Comparison of ENCODE assay signal across 26 cellular contexts in the genomic region with DNA sequence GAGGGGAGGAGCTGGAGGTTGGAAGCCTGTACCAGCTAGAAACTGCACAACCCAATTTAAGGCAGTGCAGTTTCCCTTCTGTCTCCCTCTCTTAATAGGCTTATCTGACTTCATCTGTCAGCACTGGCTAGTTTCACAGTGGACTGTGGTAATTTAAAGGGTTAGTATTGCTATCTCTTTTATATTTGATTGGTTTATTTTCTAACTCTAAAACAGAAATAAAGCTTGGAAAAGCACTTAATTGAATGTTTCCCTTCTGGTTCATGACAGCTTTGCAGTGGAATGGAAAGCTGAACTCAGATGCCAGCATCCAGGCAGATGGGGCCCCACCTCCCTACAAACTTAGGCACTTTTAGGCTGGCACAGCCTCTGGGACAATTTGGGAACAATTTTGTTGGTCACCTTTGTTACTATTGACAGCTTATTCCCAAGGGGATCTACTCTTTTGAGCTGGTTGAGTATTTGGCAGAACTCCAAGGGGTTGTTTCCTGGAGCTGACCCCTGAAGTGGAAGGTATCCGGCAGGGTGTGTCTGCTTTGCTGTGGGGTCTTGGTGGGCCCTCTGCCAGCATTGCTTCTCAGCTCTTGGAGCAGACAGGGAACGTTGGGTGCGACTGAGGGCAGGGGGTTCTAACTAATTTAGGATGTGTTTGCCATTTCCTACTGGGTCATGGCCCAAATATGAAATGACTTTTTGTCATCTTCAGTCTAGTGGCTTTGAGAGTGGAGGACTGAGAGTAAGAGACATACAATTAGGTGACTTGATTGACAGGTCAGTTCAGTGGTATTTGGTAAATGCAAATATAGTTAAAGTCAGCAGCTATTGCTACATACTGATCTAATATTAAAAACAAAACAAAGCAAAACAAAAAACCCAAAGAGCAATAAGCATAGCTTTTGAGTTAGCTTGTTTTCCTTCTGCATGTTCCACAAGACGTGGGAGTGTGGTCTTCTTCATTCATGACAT. TPM values are rescaled to one million over a fixed set of nuclear protein-coding genes. Genes with fewer than 3 reads are reported as not detected.
A peak's percentile ranks its signal among the peaks of the same experiment; 100 is the strongest.
DNase-seq lines count a peak whose midpoint lies in the region; ATAC-seq, FAIRE-seq and TF ChIP-seq lines count a peak whose summit lies in the region.
"Had no signal": no experiment of that assay in that cellular context is flagged by ENCODE, and none has a peak within 500 bp of the region (broad histone marks: within the 10 kb centered on the region; RNA-seq: fewer than 3 reads in every experiment).

No MANE protein-coding gene starts in this region.

- no peaks in the 10 kb centered on the region for H3K79me2 ChIP-seq in GM12878 (ENCODE audit: control insufficient read depth, insufficient read depth, low read length)
- no peaks in the 10 kb centered on the region for H3K79me2 ChIP-seq in neural progenitor cell (ENCODE audit: low read depth)

- H3K9me3 ChIP-seq in GM12878 (replicated peaks; ENCODE audit: control insufficient read depth, insufficient read depth, low read length) (no peaks in the 10 kb centered on the region), neural progenitor cell (ENCODE audit: low read depth) (no peaks in the 10 kb centered on the region)
- H3K9me3 ChIP-seq: BLaER1 treated with 17β-estradiol and CSF1 and Interleukin-3, amounts not matched to agents 10 nM and 100 nM; neutrophil; tibial artery had no signal

- intact Hi-C loops in GM12878 (cut with micrococcal nuclease; ENCODE audit: unreplicated experiment): no loop called here
- intact Hi-C loops in Calu3 (cut with micrococcal nuclease; ENCODE audit: unreplicated experiment): no loop called here

- H3K27me3 Mint-ChIP-seq in neural progenitor cell (ENCODE audit: insufficient read depth, low read depth) (no peaks in the 10 kb centered on the region), Calu3 (ENCODE audit: unreplicated experiment) (no peaks in the 10 kb centered on the region)
- peaks cover 3 to 23% (median 9%) of the 10 kb centered on the region in 5 donors for H3K27me3 Mint-ChIP-seq in naive thymus-derived CD8-positive, alpha-beta T cell

- H3K27me3 ChIP-seq in GM12878 (replicated peaks in 1 of 2; ENCODE audit: control insufficient read depth in 2 of 2, insufficient read depth in 2 of 2, low read length in 1 of 2) (no peaks in the 10 kb centered on the region; a peak in 2 of 4 replicates), neural progenitor cell (no peaks in the 10 kb centered on the region)
- H3K27me3 ChIP-seq: BLaER1 treated with 17β-estradiol and CSF1 and Interleukin-3, amounts not matched to agents 10 nM and 100 nM; neutrophil; tibial artery had no signal

- H2AFZ ChIP-seq in GM12878 (ENCODE audit: control insufficient read depth, low read depth, low read length) (no peak overlapping the region), neural progenitor cell (replicated peaks) (no peak overlapping the region)
- H2AFZ ChIP-seq: GM23338 had no signal

- no peaks in the 10 kb centered on the region for H3F3A ChIP-seq in neural progenitor cell (ENCODE audit: low read depth)

- no peak for TF ChIP-seq CTCF in GM12878 (IDR thresholded peaks at IDR 0.05 in 2 of 3, conservative IDR thresholded peaks at IDR 0.05 in 1 of 3; ENCODE audit: control insufficient read depth in 2 of 3, extremely low read depth in 1 of 3, insufficient read depth in 1 of 3, low read depth in 3 of 3, low read length in 3 of 3)
- TF ChIP-seq CTCF in neural progenitor cell (IDR thresholded peaks at IDR 0.05): no peak
- TF ChIP-seq CTCF in Calu3 (IDR thresholded peaks at IDR 0.05; ENCODE audit: unreplicated experiment): no peak

- no peak for TF ChIP-seq RAD21 in GM12878 (IDR thresholded peaks at IDR 0.05; ENCODE audit: insufficient read depth, low read depth, low read length)

- RAD21 ChIA-PET in GM12878 (lab: Charles Lee; ENCODE audit: unreplicated experiment): interaction anchor here (1.3 kb wide), 1 partner anchor 8 kb away, joined by 3 read pairs; no protein-coding TSS in a partner anchor

- DNase-seq in NCI-H2029 treated with DMSO at 0.1 percent for 48 hours (lab: John Stamatoyannopoulos, UW): peak; percentile 41
- DNase-seq in NCI-H2029 (lab: John Stamatoyannopoulos, UW): no peak
- peak; percentile 30 for DNase-seq in NCI-H345 (lab: John Stamatoyannopoulos, UW)
- no peak for DNase-seq in GM12878 (ENCODE audit: low read depth, low spot score)
- no peak for DNase-seq in neural progenitor cell (ENCODE audit: low spot score)
- no peak for DNase-seq in Calu3
- no peak for DNase-seq in naive thymus-derived CD8-positive, alpha-beta T cell
- DNase-seq: activated CD8-positive, alpha-beta T cell treated with anti-CD3 and anti-CD28 coated beads for 36 hours; activated naive CD4-positive, alpha-beta T cell treated with anti-CD3 and anti-CD28 coated beads, Interleukin-2, amount 10 ng/mL, durations not matched to agents 7 days and 5 days; activated T-cell treated with anti-CD3 and anti-CD28 coated beads, Interleukin-2, amount 50 U/mL, for 24 hours; DMS53; hypothalamus; NCI-H187 treated with DMSO at 0.1 percent for 48 hours; NCI-H526; retina; stimulated activated naive CD4-positive, alpha-beta T cell; SW 1271; tibial artery had no signal

- ATAC-seq in GM12878: no peak
- no peak for ATAC-seq in naive thymus-derived CD8-positive, alpha-beta T cell
- ATAC-seq in GM21619 (IDR thresholded peaks at IDR 0.05; ENCODE audit: unreplicated experiment): no peak
- ATAC-seq: activated CD8-positive, alpha-beta T cell treated with anti-CD3 and anti-CD28 coated beads for 36 hours; GM23338 had no signal

- CTCF ChIA-PET in GM12878 (lab: Yijun Ruan, JAX) (interaction anchor here (1.3 to 1.5 kb wide), 2 partner anchors 10 to 14 kb away, joined by 3 to 4 read pairs; a partner anchor contains a TSS), Calu3 (lab: Charles Lee) (interaction anchor here (1.2 to 1.7 kb wide), 3 partner anchors 9 to 32 kb away, joined by 3 to 4 read pairs (median 3); no protein-coding TSS in a partner anchor)

- 26% methylated on average over 4 of the region's 4 CpGs for WGBS in GM12878 (ENCODE audit: insufficient coverage, insufficient replicate concordance, low lambda C conversion rate, missing lambda C conversion rate)

- H3K27ac Mint-ChIP-seq in neural progenitor cell (no peak overlapping the region), Calu3 (ENCODE audit: unreplicated experiment) (no peak overlapping the region)
- H3K27ac Mint-ChIP-seq in naive thymus-derived CD8-positive, alpha-beta T cell: no peak overlapping the region
- H3K27ac Mint-ChIP-seq: activated CD8-positive, alpha-beta T cell treated with anti-CD3 and anti-CD28 coated beads for 36 hours; activated naive CD4-positive, alpha-beta T cell treated with anti-CD3 and anti-CD28 coated beads, Interleukin-2, amount 10 ng/mL, durations not matched to agents 7 days and 5 days; activated T-cell treated with anti-CD3 and anti-CD28 coated beads, Interleukin-2, amount 50 U/mL, for 24 hours; GM23338 had no signal

- TF ChIP-seq POLR2A in GM12878 (IDR thresholded peaks at IDR 0.05; ENCODE audit: low read depth, low read length): no peak

- H4K20me1 ChIP-seq in GM12878 (ENCODE audit: control insufficient read depth, insufficient read depth): no peaks in the 10 kb centered on the region
- H4K20me1 ChIP-seq in neural progenitor cell (ENCODE audit: low read depth): peaks cover 11% of the 10 kb centered on the region
- H4K20me1 ChIP-seq: BLaER1 treated with 17β-estradiol and CSF1 and Interleukin-3, amounts not matched to agents 10 nM and 100 nM had no signal

- H3K4me2 ChIP-seq in GM12878 (ENCODE audit: control insufficient read depth, insufficient read depth) (no peak overlapping the region), neural progenitor cell (peak overlapping the region; percentile 1)
- H3K4me2 ChIP-seq: GM23338 had no signal

- in situ Hi-C loops in GM12878 (cut with MboI): no loop called here

- H3K36me3 ChIP-seq in GM12878 (ENCODE audit: control insufficient read depth in 2 of 2, insufficient read depth in 2 of 2, low read length in 1 of 2) (no peaks in the 10 kb centered on the region), neural progenitor cell (no peaks in the 10 kb centered on the region)
- H3K36me3 ChIP-seq: BLaER1 treated with 17β-estradiol and CSF1 and Interleukin-3, amounts not matched to agents 10 nM and 100 nM; neutrophil; tibial artery had no signal

- SMC1A ChIA-PET in GM12878 (lab: Charles Lee; ENCODE audit: uncharacterized antibody, unreplicated experiment): interaction anchor here (0.9 to 1.0 kb wide), 2 partner anchors 28 to 96 kb away, joined by 3 read pairs; no protein-coding TSS in a partner anchor

- FAIRE-seq in GM12878 (lab: Jason Lieb, UNC): no peak
- FAIRE-seq: A204.1, colon, keratinocyte had no signal

- no peak overlapping the region for H3K4me3 ChIP-seq in GM12878
- H3K4me3 ChIP-seq in neural progenitor cell: no peak overlapping the region
- H3K4me3 ChIP-seq: BLaER1 treated with 17β-estradiol and CSF1 and Interleukin-3, amounts not matched to agents 10 nM and 100 nM; GM23338; tibial artery had no signal

- H3K36me3 Mint-ChIP-seq in neural progenitor cell (peaks cover 5% of the 10 kb centered on the region), Calu3 (ENCODE audit: insufficient read depth, unreplicated experiment) (peaks cover 3% of the 10 kb centered on the region)
- no peaks in the 10 kb centered on the region for H3K36me3 Mint-ChIP-seq in naive thymus-derived CD8-positive, alpha-beta T cell
- H3K36me3 Mint-ChIP-seq: activated naive CD4-positive, alpha-beta T cell treated with anti-CD3 and anti-CD28 coated beads, Interleukin-2, amount 10 ng/mL, durations not matched to agents 7 days and 5 days had no signal

- no peak overlapping the region for H3K9ac ChIP-seq in GM12878 (ENCODE audit: control insufficient read depth, insufficient read depth, low read length)
- no peak overlapping the region for H3K9ac ChIP-seq in neural progenitor cell
- H3K9ac ChIP-seq: BLaER1 treated with 17β-estradiol and CSF1 and Interleukin-3, amounts not matched to agents 10 nM and 100 nM had no signal

- BruUV-seq in GM12878 (replicated peaks; lab: Mats Ljungman, UMichigan): no TSS peak
- no TSS peak for BruUV-seq in Calu3 (replicated peaks; lab: Mats Ljungman, UMichigan)

- H3K4me1 ChIP-seq in GM12878 (ENCODE audit: control insufficient read depth, insufficient read depth, low read length) (no peaks in the 10 kb centered on the region), neural progenitor cell (peaks cover 10% of the 10 kb centered on the region)

- H3K27ac ChIP-seq in GM12878 (ENCODE audit: control insufficient read depth, insufficient read depth): no peak overlapping the region
- H3K27ac ChIP-seq in neural progenitor cell: no peak overlapping the region
- H3K27ac ChIP-seq: BLaER1 treated with 17β-estradiol and CSF1 and Interleukin-3, amounts not matched to agents 10 nM and 100 nM; neutrophil; tibial artery; VCaP had no signal

- no peak for TF ChIP-seq EP300 in GM12878 (IDR thresholded peaks at IDR 0.05; ENCODE audit: borderline replicate concordance in 1 of 2, control insufficient read depth in 1 of 2, low read depth in 2 of 2, low read length in 2 of 2)

- POLR2A ChIA-PET in GM12878 (lab: Charles Lee): no interaction called here
- POLR2A ChIA-PET in naive thymus-derived CD8-positive, alpha-beta T cell (lab: Charles Lee): interaction anchor here (0.7 to 1.4 kb wide), 3 partner anchors 8 to 14 kb away, joined by 3 to 7 read pairs (median 5); a partner anchor contains a TSS

- no peak overlapping the region for H3K4me3 Mint-ChIP-seq in neural progenitor cell
- no peak overlapping the region for H3K4me3 Mint-ChIP-seq in Calu3 (ENCODE audit: low read depth, unreplicated experiment)
- no peak overlapping the region for H3K4me3 Mint-ChIP-seq in naive thymus-derived CD8-positive, alpha-beta T cell
- H3K4me3 Mint-ChIP-seq: activated CD8-positive, alpha-beta T cell treated with anti-CD3 and anti-CD28 coated beads for 36 hours; activated naive CD4-positive, alpha-beta T cell treated with anti-CD3 and anti-CD28 coated beads, Interleukin-2, amount 10 ng/mL, durations not matched to agents 7 days and 5 days; activated T-cell treated with anti-CD3 and anti-CD28 coated beads, Interleukin-2, amount 50 U/mL, for 24 hours; GM23338 had no signal

- H3K4me1 Mint-ChIP-seq in neural progenitor cell: peaks cover 15% of the 10 kb centered on the region
- H3K4me1 Mint-ChIP-seq in Calu3 (ENCODE audit: low read depth, unreplicated experiment): peaks cover 48% of the 10 kb centered on the region
- H3K4me1 Mint-ChIP-seq in naive thymus-derived CD8-positive, alpha-beta T cell: peaks cover 0 to 9% (median 4%) of the 10 kb centered on the region in 4 donors
- H3K4me1 Mint-ChIP-seq: activated naive CD4-positive, alpha-beta T cell treated with anti-CD3 and anti-CD28 coated beads, Interleukin-2, amount 10 ng/mL, durations not matched to agents 7 days and 5 days; GM23338 had no signal

- H3K9me3 Mint-ChIP-seq in neural progenitor cell: no peaks in the 10 kb centered on the region
- H3K9me3 Mint-ChIP-seq in Calu3 (ENCODE audit: low read depth, unreplicated experiment): no peaks in the 10 kb centered on the region
- no peaks in the 10 kb centered on the region for H3K9me3 Mint-ChIP-seq in naive thymus-derived CD8-positive, alpha-beta T cell
- H3K9me3 Mint-ChIP-seq: activated CD8-positive, alpha-beta T cell treated with anti-CD3 and anti-CD28 coated beads for 36 hours; activated naive CD4-positive, alpha-beta T cell treated with anti-CD3 and anti-CD28 coated beads, Interleukin-2, amount 10 ng/mL, durations not matched to agents 7 days and 5 days; activated T-cell treated with anti-CD3 and anti-CD28 coated beads, Interleukin-2, amount 50 U/mL, for 24 hours; GM23338 had no signal

RNA-seq across cellular contexts. Expression of a gene that starts 9.3 kb away (rescaled TPM):
- total RNA-seq in GM12878 (2013; cell fraction: nucleolus; rRNA removed): 0.95 and 1.1 TPM in 2 replicates
- total RNA-seq in GM12878 (2014; rRNA removed) (0.23 and 0.38 TPM in 2 replicates), GM12878 (2014; rRNA removed; fragmentation: Illumina TruSeq; extraction: Trizol) (0.14 and 0.18 TPM in 2 replicates), GM12878 (2021) (0.33 and 0.35 TPM in 2 replicates), neural progenitor cell (ENCODE audit: low replicate concordance) (30.7 and 47.0 TPM in 2 replicates), Calu3 (2022) (44.3 and 46.1 TPM in 2 replicates)
- polyA plus RNA-seq in GM12878 (2011; ENCODE audit: low read depth): 0.12 TPM
- polyA plus RNA-seq in GM12878 (2011; rRNA removed) (0.10 TPM in 2 replicates), GM12878 (2014; fragmentation: Illumina TruSeq; extraction: Trizol) (0.16 and 0.21 TPM in 2 replicates), GM12878 (2014; fragmentation: Nextera tagmentation; extraction: Ambion mirVana) (under 1 TPM; 0.03 to 0.07 TPM), GM12878 (2014; rRNA removed) (0.20 TPM in 2 replicates), GM12878 (2016; fragmentation: Nextera tagmentation; extraction: Ambion mirVana) (under 1 TPM; 0.24 to 0.37 TPM)
- 0.03 and 0.04 TPM in 2 replicates for polyA plus RNA-seq in GM12878 (2011; cell fraction: cytosol; rRNA removed)
- 0.04 and 0.10 TPM in 2 replicates for polyA plus RNA-seq in GM12878 (2011; cell fraction: nucleus; rRNA removed)
- 0.09 and 0.15 TPM in 2 replicates for polyA plus RNA-seq in GM12878 (2012)
- polyA minus RNA-seq in GM12878 (2011; rRNA and poly(A)+ RNA removed): 0.10 TPM in 1 of 2 replicates, not detected in the other
- polyA minus RNA-seq in GM12878 (2011; cell fraction: cytosol; rRNA and poly(A)+ RNA removed): not detected in 2 replicates
- polyA minus RNA-seq in GM12878 (2011; cell fraction: nucleus; rRNA and poly(A)+ RNA removed): 0.10 TPM in 1 of 2 replicates, not detected in the other
- total RNA-seq in naive thymus-derived CD8-positive, alpha-beta T cell: 10 to 100 TPM; 21.3 to 23.4 TPM
- polyA plus RNA-seq in naive thymus-derived CD8-positive, alpha-beta T cell: 1 to 10 TPM; 1.3 to 3.7 (median 2.6) TPM

Comparison
In these comparisons a context has a peak if more than half of its experiments do, and no peak if none do; other contexts are left out.
1. DNase-seq: peak in NCI-H2029 treated with DMSO at 0.1 percent for 48 hours (single experiment) and NCI-H345 (single experiment); none in NCI-H2029 (single experiment), GM12878 (single experiment), neural progenitor cell (single experiment), Calu3 (single experiment) and naive thymus-derived CD8-positive, alpha-beta T cell (0 of 10).
2. RNA of a gene that starts 9.3 kb away (total RNA-seq): 30.7 to 47.0 TPM in neural progenitor cell, 44.3 to 46.1 TPM in Calu3 and 21.3 to 23.4 TPM in naive thymus-derived CD8-positive, alpha-beta T cell; 0.14 to 1.1 TPM in GM12878; every median in the first group is over 10 times any median in the second.